In the genomic region with DNA sequence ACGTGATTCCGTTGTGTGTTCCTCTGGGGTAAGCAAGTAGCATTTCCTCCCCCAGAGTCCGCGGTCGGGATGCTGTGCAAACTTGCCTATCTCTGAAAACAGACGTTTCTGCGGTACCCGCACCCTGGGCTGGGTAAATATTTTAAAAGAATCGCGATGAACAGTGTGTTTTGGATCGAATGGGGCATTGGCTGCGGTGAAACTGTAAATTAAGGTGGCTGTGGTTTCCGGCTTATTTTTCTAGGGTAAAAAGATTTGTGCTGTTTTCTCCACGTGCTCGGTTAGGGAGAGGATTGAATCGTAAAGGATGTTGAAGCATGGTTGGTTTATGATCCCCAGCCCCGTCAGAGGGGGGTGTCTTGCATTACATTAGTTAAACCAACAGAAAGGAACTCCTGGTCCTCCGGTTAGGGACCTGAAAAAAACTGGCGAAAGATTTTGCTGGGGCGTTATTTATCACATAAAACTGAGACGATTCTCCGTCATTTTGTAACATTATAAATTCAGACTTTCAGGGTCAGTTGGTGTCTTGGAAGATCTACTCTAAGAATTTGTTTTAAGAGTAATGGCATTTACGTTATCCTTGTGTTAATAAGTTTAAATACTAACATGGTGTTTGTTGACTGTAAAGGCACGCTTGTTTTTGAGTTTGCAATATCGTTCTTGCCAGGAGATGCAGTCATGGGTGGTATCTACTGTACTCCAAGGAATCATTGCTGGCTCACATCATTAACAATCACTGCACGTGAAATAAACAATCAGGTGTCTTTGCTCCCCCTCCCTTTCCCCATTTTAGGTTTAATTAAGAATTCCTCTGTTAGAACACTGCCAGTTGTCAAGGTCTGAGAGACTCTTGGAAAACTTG, we compare ENCODE assay signal across 8 cellular contexts. TPM values are rescaled to one million over a fixed set of nuclear protein-coding genes. Genes with fewer than 3 reads are reported as not detected.
DNase-seq lines count a peak whose midpoint lies in the region; ATAC-seq and TF ChIP-seq lines count a peak whose summit lies in the region.

No MANE protein-coding gene starts in this region.

- DNase-seq in EL (peak; percentile 38), astrocyte of the cerebellum (ENCODE audit: low read depth) (peak; percentile 46), lower lobe of right lung (no peak), NCI-H1436 treated with DMSO at 0.1 percent for 48 hours (lab: John Stamatoyannopoulos, UW) (no peak), lower leg skin (ENCODE audit: low spot score in 2 of 2) (no peak), occipital lobe (lab: John Stamatoyannopoulos, UW) (no peak)

- in situ Hi-C loops in astrocyte of the cerebellum (cut with HindIII; ENCODE audit: low sequenced_read_pairs), result no loop called here

- no peak overlapping the region for H3K27ac ChIP-seq in lower lobe of right lung

- TF ChIP-seq CTCF in astrocyte of the cerebellum (IDR thresholded peaks at IDR 0.05; ENCODE audit: low read depth, low read length, missing control alignments), result no peak
- no peak for TF ChIP-seq CTCF in lower lobe of right lung (IDR thresholded peaks at IDR 0.05)
- TF ChIP-seq CTCF in lower leg skin (IDR thresholded peaks at IDR 0.05), result no peak

- peaks cover 13% of the 10 kb centered on the region for H3K4me1 ChIP-seq in lower lobe of right lung

- H3K9me3 ChIP-seq in lower lobe of right lung, result no peaks in the 10 kb centered on the region

- no peak for TF ChIP-seq POLR2A in lower leg skin (IDR thresholded peaks at IDR 0.05)

- H3K27me3 ChIP-seq in lower lobe of right lung (ENCODE audit: low read depth), result peaks cover 44% of the 10 kb centered on the region

- no peaks in the 10 kb centered on the region for H3K36me3 ChIP-seq in lower lobe of right lung

- H3K4me3 ChIP-seq in astrocyte of the cerebellum (ENCODE audit: low read depth, low read length) (peak overlapping the region; percentile 60), lower lobe of right lung (peak overlapping the region; percentile 55), lower leg skin (ENCODE audit: low read depth, poor library complexity, severe bottlenecking) (no peak overlapping the region)

- ATAC-seq in HG02885 (IDR thresholded peaks at IDR 0.05; ENCODE audit: poor library complexity, unreplicated experiment) (peak; percentile 15), lower lobe of right lung (no peak), GM19035 (IDR thresholded peaks at IDR 0.05; ENCODE audit: unreplicated experiment) (no peak)

- intact Hi-C loops in lower lobe of right lung (cut with DNase I), result no loop called here
- intact Hi-C loops in lower leg skin (cut with DNase I; ENCODE audit: low total_unique reads), result no loop called here

- WGBS in lower leg skin, 2 donors, result 12 to 13% methylated on average over 26 of the region's 26 CpGs

RNA-seq across cellular contexts. Expression of a gene that starts 1.4 kb away (rescaled TPM):
- total RNA-seq in lower lobe of right lung (172 TPM), lower leg skin (under 1 TPM in 2 of 4 donors, not detected in 2; 0.03 to 0.04 TPM), occipital lobe (0.31 TPM)

Comparison
In these comparisons a context has a peak if more than half of its experiments do, and no peak if none do; other contexts are left out.
1. DNase-seq: peak in EL (single experiment) and astrocyte of the cerebellum (single experiment); none in lower lobe of right lung (single experiment), NCI-H1436 treated with DMSO at 0.1 percent for 48 hours (single experiment), lower leg skin (0 of 2) and occipital lobe (single experiment).
2. RNA of a gene that starts 1.4 kb away (total RNA-seq): 172 TPM in lower lobe of right lung (single experiment); 0.31 TPM in occipital lobe (single experiment) and 0.03 to 0.04 TPM in lower leg skin; every median in the first group is over 100 times any median in the second.